Comparison of ENCODE assay signal across 10 cellular contexts in the genomic region with DNA sequence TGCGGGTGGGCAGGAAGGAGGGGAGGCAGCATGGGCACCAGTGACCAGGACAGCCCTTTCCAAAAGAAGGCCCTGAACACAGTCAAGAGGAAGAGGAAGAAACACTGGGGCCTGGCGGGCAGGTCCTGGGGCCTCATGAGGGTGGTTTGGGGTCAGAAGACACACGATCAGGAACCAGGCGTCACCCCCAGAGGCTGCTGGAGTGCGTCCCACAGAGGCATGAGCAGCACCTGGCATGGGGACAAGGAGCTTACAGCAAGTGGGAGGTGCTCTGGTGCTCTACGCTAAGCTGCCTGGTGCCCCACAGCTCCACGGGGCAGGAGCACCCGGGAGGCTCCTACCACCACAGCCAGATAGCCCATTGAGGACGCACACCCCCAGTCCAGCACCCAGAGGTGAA. TPM values are rescaled to one million over a fixed set of nuclear protein-coding genes. Genes with fewer than 3 reads are reported as not detected.
DNase-seq lines count a peak whose midpoint lies in the region; ATAC-seq and TF ChIP-seq lines count a peak whose summit lies in the region.
"Had no signal": no experiment of that assay in that cellular context is flagged by ENCODE, and none has a peak within 500 bp of the region (broad histone marks: within the 10 kb centered on the region; RNA-seq: fewer than 3 reads in every experiment).

No MANE protein-coding gene starts in this region.

- no peaks in the 10 kb centered on the region for H3K36me3 ChIP-seq in CD8-positive, alpha-beta T cell (ENCODE audit: insufficient read depth, low read length)

- ATAC-seq in CD8-positive, alpha-beta T cell, result peak; percentile 11
- ATAC-seq in activated CD8-positive, alpha-beta T cell treated with anti-CD3 and anti-CD28 coated beads for 36 hours, result no peak
- ATAC-seq in right cardiac atrium (peak; percentile 35 to 41), GM21447 (IDR thresholded peaks at IDR 0.05; ENCODE audit: unreplicated experiment) (no peak), HG03159 (IDR thresholded peaks at IDR 0.05; ENCODE audit: unreplicated experiment) (no peak)
- peak; percentile 11 for ATAC-seq in stimulated activated effector memory CD8-positive, alpha-beta T cell treated with anti-CD3 and anti-CD28 coated beads, Interleukin-12 subunit alpha, Interleukin-12 subunit beta, amount 100 ng/mL, for 72 hours

- H3K4me3 ChIP-seq in CD8-positive, alpha-beta T cell (ENCODE audit: low read depth, low read length), result no peak overlapping the region
- no peak overlapping the region for H3K4me3 ChIP-seq in right cardiac atrium (ENCODE audit: low read length)

- H3K4me1 ChIP-seq in CD8-positive, alpha-beta T cell (ENCODE audit: insufficient read depth, low read length), result peaks cover 83% of the 10 kb centered on the region
- H3K4me1 ChIP-seq in right cardiac atrium (ENCODE audit: control insufficient read depth, insufficient read depth, low read length), result peaks cover 63% of the 10 kb centered on the region

- CTCF ChIA-PET in CD8-positive, alpha-beta T cell (lab: Charles Lee), result interaction anchor here (1.4 to 2.6 kb wide), 2 partner anchors 19 to 32 kb away, joined by 3 to 14 read pairs; no protein-coding TSS in a partner anchor
- CTCF ChIA-PET in activated CD8-positive, alpha-beta T cell treated with anti-CD3 and anti-CD28 coated beads for 36 hours (lab: Charles Lee), result interaction anchor here (1.5 to 11.8 kb wide), 2 partner anchors 17 to 51 kb away, joined by 4 to 97 read pairs; a partner anchor contains a TSS
- CTCF ChIA-PET in HEK293T (lab: Yijun Ruan, JAX), result interaction anchor here (0.9 kb wide), 1 partner anchor 13 kb away, joined by 3 read pairs; no protein-coding TSS in a partner anchor

- no peak overlapping the region for H3K27ac ChIP-seq in CD8-positive, alpha-beta T cell (ENCODE audit: low read depth, low read length)
- H3K27ac ChIP-seq in right cardiac atrium (ENCODE audit: low read length), result peak overlapping the region; percentile 19

- H3K4me1 Mint-ChIP-seq in CD8-positive, alpha-beta T cell (ENCODE audit: low read depth), result peaks cover 95% of the 10 kb centered on the region
- H3K4me1 Mint-ChIP-seq in activated CD8-positive, alpha-beta T cell treated with anti-CD3 and anti-CD28 coated beads for 36 hours (ENCODE audit: low read depth), result peaks cover 86% of the 10 kb centered on the region
- H3K4me1 Mint-ChIP-seq in stimulated activated effector memory CD8-positive, alpha-beta T cell treated with anti-CD3 and anti-CD28 coated beads, Interleukin-12 subunit alpha, Interleukin-12 subunit beta, amount 100 ng/mL, for 72 hours, result peaks cover 90% of the 10 kb centered on the region

- no peak overlapping the region for H3K4me3 Mint-ChIP-seq in CD8-positive, alpha-beta T cell
- no peak overlapping the region for H3K4me3 Mint-ChIP-seq in activated CD8-positive, alpha-beta T cell treated with anti-CD3 and anti-CD28 coated beads for 36 hours
- H3K4me3 Mint-ChIP-seq in stimulated activated effector memory CD8-positive, alpha-beta T cell treated with anti-CD3 and anti-CD28 coated beads, Interleukin-12 subunit alpha, Interleukin-12 subunit beta, amount 100 ng/mL, for 72 hours, result peak overlapping the region; percentile 60

- no peaks in the 10 kb centered on the region for H3K27me3 Mint-ChIP-seq in CD8-positive, alpha-beta T cell (ENCODE audit: low read depth)
- H3K27me3 Mint-ChIP-seq in activated CD8-positive, alpha-beta T cell treated with anti-CD3 and anti-CD28 coated beads for 36 hours, result no peaks in the 10 kb centered on the region

- DNase-seq in CD8-positive, alpha-beta T cell, result no peak
- DNase-seq in activated CD8-positive, alpha-beta T cell treated with anti-CD3 and anti-CD28 coated beads for 36 hours, result no peak
- peak; percentile 68 to 83 (median 81) for DNase-seq in right cardiac atrium
- DNase-seq in stimulated activated effector memory CD8-positive, alpha-beta T cell treated with anti-CD3 and anti-CD28 coated beads, Interleukin-12 subunit alpha, Interleukin-12 subunit beta, amount 100 ng/mL, for 72 hours (ENCODE audit: low spot score in 2 of 2), result no peak
- DNase-seq in stimulated activated naive CD4-positive, alpha-beta T cell (lab: John Stamatoyannopoulos, UW), result no peak
- DNase-seq in HEK293T (ENCODE audit: extremely low spot score), result no peak
- DNase-seq: IMR-90, occipital lobe had no signal

- POLR2A ChIA-PET in CD8-positive, alpha-beta T cell (lab: Charles Lee), result no interaction called here
- POLR2A ChIA-PET in activated CD8-positive, alpha-beta T cell treated with anti-CD3 and anti-CD28 coated beads for 36 hours (lab: Charles Lee), result interaction anchor here (0.6 to 1.6 kb wide), 2 partner anchors 11 to 15 kb away, joined by 3 to 4 read pairs; no protein-coding TSS in a partner anchor
- POLR2A ChIA-PET in HEK293T (lab: Yijun Ruan, JAX), result no interaction called here

- 54% methylated on average over 9 of the region's 9 CpGs for WGBS in right cardiac atrium

- peak overlapping the region; percentile 52 for H3K27ac Mint-ChIP-seq in CD8-positive, alpha-beta T cell
- peak overlapping the region; percentile 23 for H3K27ac Mint-ChIP-seq in activated CD8-positive, alpha-beta T cell treated with anti-CD3 and anti-CD28 coated beads for 36 hours
- H3K27ac Mint-ChIP-seq in stimulated activated effector memory CD8-positive, alpha-beta T cell treated with anti-CD3 and anti-CD28 coated beads, Interleukin-12 subunit alpha, Interleukin-12 subunit beta, amount 100 ng/mL, for 72 hours, result peak overlapping the region; percentile 88

- intact Hi-C loops in CD8-positive, alpha-beta T cell (cut with DNase I, micrococcal nuclease), result no loop called here
- intact Hi-C loops in activated CD8-positive, alpha-beta T cell treated with anti-CD3 and anti-CD28 coated beads for 36 hours (cut with micrococcal nuclease), result no loop called here
- intact Hi-C loops in right cardiac atrium (cut with DNase I), result no loop called here

- no peak for TF ChIP-seq CTCF in CD8-positive, alpha-beta T cell (IDR thresholded peaks at IDR 0.05)
- no peak for TF ChIP-seq CTCF in activated CD8-positive, alpha-beta T cell treated with anti-CD3 and anti-CD28 coated beads for 36 hours (IDR thresholded peaks at IDR 0.05)

- no peaks in the 10 kb centered on the region for H3K27me3 ChIP-seq in CD8-positive, alpha-beta T cell (ENCODE audit: insufficient read depth, low read length)
- H3K27me3 ChIP-seq in right cardiac atrium (ENCODE audit: control insufficient read depth, insufficient read depth), result no peaks in the 10 kb centered on the region

- peaks cover 2% of the 10 kb centered on the region for H3K36me3 Mint-ChIP-seq in CD8-positive, alpha-beta T cell
- no peaks in the 10 kb centered on the region for H3K36me3 Mint-ChIP-seq in activated CD8-positive, alpha-beta T cell treated with anti-CD3 and anti-CD28 coated beads for 36 hours (ENCODE audit: low read depth)
- H3K36me3 Mint-ChIP-seq in stimulated activated effector memory CD8-positive, alpha-beta T cell treated with anti-CD3 and anti-CD28 coated beads, Interleukin-12 subunit alpha, Interleukin-12 subunit beta, amount 100 ng/mL, for 72 hours, result peaks cover 29% of the 10 kb centered on the region

- no peaks in the 10 kb centered on the region for H3K9me3 ChIP-seq in CD8-positive, alpha-beta T cell (ENCODE audit: low read length)
- H3K9me3 ChIP-seq in right cardiac atrium (ENCODE audit: control insufficient read depth, low read length), result no peaks in the 10 kb centered on the region

- H3K9me3 Mint-ChIP-seq in CD8-positive, alpha-beta T cell, result no peaks in the 10 kb centered on the region
- no peaks in the 10 kb centered on the region for H3K9me3 Mint-ChIP-seq in activated CD8-positive, alpha-beta T cell treated with anti-CD3 and anti-CD28 coated beads for 36 hours
- H3K9me3 Mint-ChIP-seq in stimulated activated effector memory CD8-positive, alpha-beta T cell treated with anti-CD3 and anti-CD28 coated beads, Interleukin-12 subunit alpha, Interleukin-12 subunit beta, amount 100 ng/mL, for 72 hours, result no peaks in the 10 kb centered on the region

TF ChIP-seq in HEK293T, 16 proteins besides CTCF, POLR2A, EP300 and RAD21:
- TF ChIP-seq CTBP1 (IDR thresholded peaks at IDR 0.05; ENCODE audit: borderline replicate concordance), result no peak
- no peak for TF ChIP-seq HDGF (IDR thresholded peaks at IDR 0.05; ENCODE audit: borderline replicate concordance)
- no peak for TF ChIP-seq FOXK2 (IDR thresholded peaks at IDR 0.05)
- TF ChIP-seq SUZ12 (IDR thresholded peaks at IDR 0.05), result no peak
- TF ChIP-seq ARNT (IDR thresholded peaks at IDR 0.05), result no peak
- TF ChIP-seq LEF1 (IDR thresholded peaks at IDR 0.05; ENCODE audit: borderline replicate concordance), result no peak
- no peak for TF ChIP-seq FOXM1 (IDR thresholded peaks at IDR 0.05; ENCODE audit: borderline replicate concordance)
- TF ChIP-seq SP1 (IDR thresholded peaks at IDR 0.05), result no peak
- TF ChIP-seq ELF4 (IDR thresholded peaks at IDR 0.05), result no peak
- TF ChIP-seq TARDBP (IDR thresholded peaks at IDR 0.05), result no peak
- TF ChIP-seq FOXA1 (IDR thresholded peaks at IDR 0.05), result no peak
- no peak for TF ChIP-seq BHLHE40 (IDR thresholded peaks at IDR 0.05; ENCODE audit: borderline replicate concordance)
- TF ChIP-seq NFRKB (IDR thresholded peaks at IDR 0.05), result no peak
- TF ChIP-seq L3MBTL2 (conservative IDR thresholded peaks at IDR 0.05), result no peak

RNA-seq across cellular contexts. Expression of a gene that starts 20.0 kb away (rescaled TPM):
- total RNA-seq in CD8-positive, alpha-beta T cell, result 10 to 100 TPM; 73.4 to 75.2 TPM
- total RNA-seq in activated CD8-positive, alpha-beta T cell treated with anti-CD3 and anti-CD28 coated beads for 36 hours, result 10 to 100 TPM; 20.1 to 21.9 TPM
- 10 to 100 TPM; 12.6 to 19.0 (median 14.0) TPM for total RNA-seq in right cardiac atrium
- 9.3 TPM for polyA plus RNA-seq in right cardiac atrium

RNA-seq across cellular contexts. Expression of a gene that starts 41.5 kb away (rescaled TPM):
- 100 to 1,000 TPM; 155 to 158 TPM for total RNA-seq in CD8-positive, alpha-beta T cell
- 100 to 1,000 TPM; 216 to 220 TPM for total RNA-seq in activated CD8-positive, alpha-beta T cell treated with anti-CD3 and anti-CD28 coated beads for 36 hours
- total RNA-seq in right cardiac atrium, result 100 to 1,000 TPM; 204 to 236 (median 213) TPM
- polyA plus RNA-seq in right cardiac atrium, result 285 TPM

RNA-seq across cellular contexts. Expression of a gene that starts 55.8 kb away (rescaled TPM):
- 10 to 100 TPM; 64.1 to 76.1 TPM for total RNA-seq in CD8-positive, alpha-beta T cell
- 100 to 1,000 TPM; 137 to 142 TPM for total RNA-seq in activated CD8-positive, alpha-beta T cell treated with anti-CD3 and anti-CD28 coated beads for 36 hours
- total RNA-seq in right cardiac atrium, result 10 to 100 TPM; 47.8 to 55.4 (median 52.2) TPM
- 49.0 TPM for polyA plus RNA-seq in right cardiac atrium

Comparison
In these comparisons a context has a peak if more than half of its experiments do, and no peak if none do; other contexts are left out.
1. ATAC-seq: peak in CD8-positive, alpha-beta T cell (single experiment), right cardiac atrium (2 of 2) and stimulated activated effector memory CD8-positive, alpha-beta T cell treated with anti-CD3 and anti-CD28 coated beads, Interleukin-12 subunit alpha, Interleukin-12 subunit beta, amount 100 ng/mL, for 72 hours (single experiment); none in activated CD8-positive, alpha-beta T cell treated with anti-CD3 and anti-CD28 coated beads for 36 hours (single experiment), GM21447 (single experiment) and HG03159 (single experiment).
2. DNase-seq: peak in right cardiac atrium (3 of 3); none in CD8-positive, alpha-beta T cell (0 of 7), activated CD8-positive, alpha-beta T cell treated with anti-CD3 and anti-CD28 coated beads for 36 hours (single experiment), stimulated activated effector memory CD8-positive, alpha-beta T cell treated with anti-CD3 and anti-CD28 coated beads, Interleukin-12 subunit alpha, Interleukin-12 subunit beta, amount 100 ng/mL, for 72 hours (0 of 2), stimulated activated naive CD4-positive, alpha-beta T cell (0 of 6) and HEK293T (single experiment).
3. H3K27ac Mint-ChIP-seq: peak in every context shown above with its lines; median percentile 88 in stimulated activated effector memory CD8-positive, alpha-beta T cell treated with anti-CD3 and anti-CD28 coated beads, Interleukin-12 subunit alpha, Interleukin-12 subunit beta, amount 100 ng/mL, for 72 hours; 52 in CD8-positive, alpha-beta T cell; 23 in activated CD8-positive, alpha-beta T cell treated with anti-CD3 and anti-CD28 coated beads for 36 hours.